Comparison of ENCODE assay signal across 35 cellular contexts in genomic region chr1:36782085-36782484, GRCh38.
"Had no signal": no experiment of that assay in that cellular context is flagged by ENCODE, and none has a peak within 500 bp of the region (broad histone marks: within the 10 kb centered on the region; RNA-seq: fewer than 3 reads in every experiment).

No MANE protein-coding gene starts in this region.

- ATAC-seq: activated CD4-positive, alpha-beta T cell treated with anti-CD3 and anti-CD28 coated beads for 36 hours; activated CD4-positive, CD25-positive, alpha-beta regulatory T cell treated with anti-CD3 and anti-CD28 coated beads, Interleukin-2, amount 50 U/mL, for 24 hours; activated CD8-positive, alpha-beta memory T cell treated with anti-CD3 and anti-CD28 coated beads, Interleukin-2, amount 10 ng/mL, durations not matched to agents 7 days and 5 days; activated CD8-positive, alpha-beta T cell treated with anti-CD3 and anti-CD28 coated beads, Interleukin-2, amount 10 ng/mL, durations not matched to agents 7 days and 5 days; activated naive CD8-positive, alpha-beta T cell treated with anti-CD3 and anti-CD28 coated beads, Interleukin-2, amount 50 U/mL, for 24 hours; body of pancreas had no signal

- H3K27ac ChIP-seq: body of pancreas, brain microvascular endothelial cell, breast epithelium had no signal

- H3K36me3 Mint-ChIP-seq: activated CD8-positive, alpha-beta memory T cell treated with anti-CD3 and anti-CD28 coated beads, Interleukin-2, amount 10 ng/mL, durations not matched to agents 7 days and 5 days; activated naive CD4-positive, alpha-beta T cell treated with anti-CD3 and anti-CD28 coated beads, Interleukin-2, amount 10 ng/mL, durations not matched to agents 7 days and 5 days; activated naive CD4-positive, alpha-beta T cell treated with anti-CD3 and anti-CD28 coated beads, Interleukin-2, amount 50 U/mL, for 24 hours; activated naive CD8-positive, alpha-beta T cell; activated naive CD8-positive, alpha-beta T cell treated with anti-CD3 and anti-CD28 coated beads, Interleukin-2, amount 10 ng/mL, durations not matched to agents 7 days and 5 days had no signal

- H3K9me3 ChIP-seq: body of pancreas, breast epithelium had no signal

- H3K36me3 ChIP-seq: brain microvascular endothelial cell, breast epithelium had no signal

- DNase-seq: activated CD4-positive, alpha-beta memory T cell treated with anti-CD3 and anti-CD28 coated beads, Interleukin-2, amount 10 ng/mL, durations not matched to agents 7 days and 5 days; activated CD4-positive, alpha-beta T cell treated with anti-CD3 and anti-CD28 coated beads for 1 hour; activated CD4-positive, alpha-beta T cell treated with anti-CD3 and anti-CD28 coated beads for 36 hours; activated CD4-positive, alpha-beta T cell treated with anti-CD3 and anti-CD28 coated beads for 48 hours; activated CD4-positive, alpha-beta T cell treated with anti-CD3 and anti-CD28 coated beads, Interleukin-2, amount 10 ng/mL, durations not matched to agents 7 days and 5 days; activated CD4-positive, alpha-beta T cell treated with anti-CD3 and anti-CD28 coated beads, Interleukin-2, amount 50 U/mL, for 48 hours; activated CD4-positive, CD25-positive, alpha-beta regulatory T cell; activated CD8-positive, alpha-beta memory T cell treated with anti-CD3 and anti-CD28 coated beads for 24 hours; activated CD8-positive, alpha-beta memory T cell treated with anti-CD3 and anti-CD28 coated beads, Interleukin-2, amount 10 ng/mL, durations not matched to agents 7 days and 5 days; activated CD8-positive, alpha-beta memory T cell treated with anti-CD3 and anti-CD28 coated beads, Interleukin-2, amount 50 U/mL, for 48 hours; activated CD8-positive, alpha-beta T cell treated with anti-CD3 and anti-CD28 coated beads, Interleukin-2, amount 10 ng/mL, durations not matched to agents 7 days and 5 days; activated effector memory CD4-positive, alpha-beta T cell treated with Interleukin-2 at 50 U/mL for 16 hours; activated gamma-delta T cell; activated naive CD4-positive, alpha-beta T cell treated with anti-CD3 and anti-CD28 coated beads, Interleukin-2, amount 10 ng/mL, durations not matched to agents 7 days and 5 days; activated naive CD4-positive, alpha-beta T cell treated with Interleukin-2 at 50 U/mL for 16 hours; activated naive CD8-positive, alpha-beta T cell treated with anti-CD3 and anti-CD28 coated beads, Interleukin-2, amount 10 ng/mL, durations not matched to agents 7 days and 5 days; activated naive CD8-positive, alpha-beta T cell treated with anti-CD3 and anti-CD28 coated beads, Interleukin-2, amount 50 U/mL, for 24 hours; activated T-cell treated with anti-CD3 and anti-CD28 coated beads, Interleukin-2, amount 50 U/mL, for 24 hours; activated T-cell treated with anti-CD3 and anti-CD28 coated beads, Interleukin-2, amount 50 U/mL, for 48 hours; aorta; body of pancreas; brain microvascular endothelial cell; central memory CD4-positive, alpha-beta T cell; T-helper 1 cell; T-helper 2 cell; T-helper 9 cell had no signal

- H3K27ac Mint-ChIP-seq: activated CD4-positive, alpha-beta memory T cell treated with anti-CD3 and anti-CD28 coated beads, Interleukin-2, amount 10 ng/mL, durations not matched to agents 7 days and 5 days; activated CD4-positive, alpha-beta T cell treated with anti-CD3 and anti-CD28 coated beads for 36 hours; activated CD4-positive, alpha-beta T cell treated with anti-CD3 and anti-CD28 coated beads, Interleukin-2, amount 10 ng/mL, durations not matched to agents 7 days and 5 days; activated CD8-positive, alpha-beta memory T cell treated with anti-CD3 and anti-CD28 coated beads, Interleukin-2, amount 10 ng/mL, durations not matched to agents 7 days and 5 days; activated CD8-positive, alpha-beta T cell treated with anti-CD3 and anti-CD28 coated beads, Interleukin-2, amount 10 ng/mL, durations not matched to agents 7 days and 5 days; activated naive CD4-positive, alpha-beta T cell treated with anti-CD3 and anti-CD28 coated beads, Interleukin-2, amount 10 ng/mL, durations not matched to agents 7 days and 5 days; activated naive CD4-positive, alpha-beta T cell treated with anti-CD3 and anti-CD28 coated beads, Interleukin-2, amount 50 U/mL, for 24 hours; activated naive CD8-positive, alpha-beta T cell; activated naive CD8-positive, alpha-beta T cell treated with anti-CD3 and anti-CD28 coated beads, Interleukin-2, amount 10 ng/mL, durations not matched to agents 7 days and 5 days; activated naive CD8-positive, alpha-beta T cell treated with anti-CD3 and anti-CD28 coated beads, Interleukin-2, amount 50 U/mL, for 24 hours; activated T-cell treated with anti-CD3 and anti-CD28 coated beads, Interleukin-2, amount 50 U/mL, for 24 hours; activated T-helper 2 cell treated with anti-CD3 and anti-CD28 coated beads, Interferon-gamma antibody, Interleukin-2, Interleukin-4, amounts not matched to agents 10 μg/mL and 5 μg/mL and 100 μg/mL, durations not matched to agents 14 hours and 24 hours and 36 hours; T-helper 1 cell treated with Interleukin-12 subunit alpha and Interleukin-12 subunit beta and Interleukin-4 antibody, amounts not matched to agents 30 μg/mL and 1 μg/mL, for 36 hours; T-helper 2 cell treated with Interferon-gamma antibody and Interleukin-4, amounts not matched to agents 5 μg/mL and 100 μg/mL, for 36 hours had no signal

- H3K4me1 ChIP-seq: body of pancreas, breast epithelium had no signal

- H3K9me3 Mint-ChIP-seq: activated CD4-positive, alpha-beta memory T cell treated with anti-CD3 and anti-CD28 coated beads, Interleukin-2, amount 10 ng/mL, durations not matched to agents 7 days and 5 days; activated CD4-positive, alpha-beta T cell treated with anti-CD3 and anti-CD28 coated beads, Interleukin-2, amount 10 ng/mL, durations not matched to agents 7 days and 5 days; activated naive CD4-positive, alpha-beta T cell treated with anti-CD3 and anti-CD28 coated beads, Interleukin-2, amount 10 ng/mL, durations not matched to agents 7 days and 5 days; activated naive CD4-positive, alpha-beta T cell treated with anti-CD3 and anti-CD28 coated beads, Interleukin-2, amount 50 U/mL, for 24 hours; activated naive CD8-positive, alpha-beta T cell treated with anti-CD3 and anti-CD28 coated beads, Interleukin-2, amount 10 ng/mL, durations not matched to agents 7 days and 5 days; activated naive CD8-positive, alpha-beta T cell treated with anti-CD3 and anti-CD28 coated beads, Interleukin-2, amount 50 U/mL, for 24 hours; activated T-cell treated with anti-CD3 and anti-CD28 coated beads, Interleukin-2, amount 50 U/mL, for 24 hours; activated T-helper 2 cell treated with anti-CD3 and anti-CD28 coated beads, Interferon-gamma antibody, Interleukin-2, Interleukin-4, amounts not matched to agents 10 μg/mL and 5 μg/mL and 100 μg/mL, durations not matched to agents 14 hours and 24 hours and 36 hours; T-helper 1 cell treated with Interleukin-12 subunit alpha and Interleukin-12 subunit beta and Interleukin-4 antibody, amounts not matched to agents 30 μg/mL and 1 μg/mL, for 36 hours; T-helper 2 cell treated with Interferon-gamma antibody and Interleukin-4, amounts not matched to agents 5 μg/mL and 100 μg/mL, for 36 hours had no signal

- H3K4me3 ChIP-seq: body of pancreas, breast epithelium had no signal

- H3K4me3 Mint-ChIP-seq: activated CD4-positive, alpha-beta memory T cell treated with anti-CD3 and anti-CD28 coated beads, Interleukin-2, amount 10 ng/mL, durations not matched to agents 7 days and 5 days; activated CD4-positive, alpha-beta T cell treated with anti-CD3 and anti-CD28 coated beads for 36 hours; activated CD4-positive, alpha-beta T cell treated with anti-CD3 and anti-CD28 coated beads, Interleukin-2, amount 10 ng/mL, durations not matched to agents 7 days and 5 days; activated CD8-positive, alpha-beta memory T cell treated with anti-CD3 and anti-CD28 coated beads, Interleukin-2, amount 10 ng/mL, durations not matched to agents 7 days and 5 days; activated CD8-positive, alpha-beta T cell treated with anti-CD3 and anti-CD28 coated beads, Interleukin-2, amount 10 ng/mL, durations not matched to agents 7 days and 5 days; activated naive CD4-positive, alpha-beta T cell treated with anti-CD3 and anti-CD28 coated beads, Interleukin-2, amount 10 ng/mL, durations not matched to agents 7 days and 5 days; activated naive CD4-positive, alpha-beta T cell treated with anti-CD3 and anti-CD28 coated beads, Interleukin-2, amount 50 U/mL, for 24 hours; activated naive CD8-positive, alpha-beta T cell; activated naive CD8-positive, alpha-beta T cell treated with anti-CD3 and anti-CD28 coated beads, Interleukin-2, amount 10 ng/mL, durations not matched to agents 7 days and 5 days; activated naive CD8-positive, alpha-beta T cell treated with anti-CD3 and anti-CD28 coated beads, Interleukin-2, amount 50 U/mL, for 24 hours; activated T-cell treated with anti-CD3 and anti-CD28 coated beads, Interleukin-2, amount 50 U/mL, for 24 hours; T-helper 1 cell treated with Interleukin-12 subunit alpha and Interleukin-12 subunit beta and Interleukin-4 antibody, amounts not matched to agents 30 μg/mL and 1 μg/mL, for 36 hours; T-helper 2 cell treated with Interferon-gamma antibody and Interleukin-4, amounts not matched to agents 5 μg/mL and 100 μg/mL, for 36 hours had no signal

- H3K4me1 Mint-ChIP-seq: activated CD4-positive, alpha-beta memory T cell treated with anti-CD3 and anti-CD28 coated beads, Interleukin-2, amount 10 ng/mL, durations not matched to agents 7 days and 5 days; activated CD4-positive, alpha-beta T cell treated with anti-CD3 and anti-CD28 coated beads for 36 hours; activated CD4-positive, alpha-beta T cell treated with anti-CD3 and anti-CD28 coated beads, Interleukin-2, amount 10 ng/mL, durations not matched to agents 7 days and 5 days; activated CD8-positive, alpha-beta memory T cell treated with anti-CD3 and anti-CD28 coated beads, Interleukin-2, amount 10 ng/mL, durations not matched to agents 7 days and 5 days; activated naive CD4-positive, alpha-beta T cell treated with anti-CD3 and anti-CD28 coated beads, Interleukin-2, amount 10 ng/mL, durations not matched to agents 7 days and 5 days; activated naive CD4-positive, alpha-beta T cell treated with anti-CD3 and anti-CD28 coated beads, Interleukin-2, amount 50 U/mL, for 24 hours; activated naive CD8-positive, alpha-beta T cell treated with anti-CD3 and anti-CD28 coated beads, Interleukin-2, amount 10 ng/mL, durations not matched to agents 7 days and 5 days; activated naive CD8-positive, alpha-beta T cell treated with anti-CD3 and anti-CD28 coated beads, Interleukin-2, amount 50 U/mL, for 24 hours had no signal

- H3K27me3 ChIP-seq: body of pancreas, brain microvascular endothelial cell had no signal

- FAIRE-seq: astrocyte, TTC549 had no signal
